ENCODE assay signal across 1 cellular context in the genomic region with DNA sequence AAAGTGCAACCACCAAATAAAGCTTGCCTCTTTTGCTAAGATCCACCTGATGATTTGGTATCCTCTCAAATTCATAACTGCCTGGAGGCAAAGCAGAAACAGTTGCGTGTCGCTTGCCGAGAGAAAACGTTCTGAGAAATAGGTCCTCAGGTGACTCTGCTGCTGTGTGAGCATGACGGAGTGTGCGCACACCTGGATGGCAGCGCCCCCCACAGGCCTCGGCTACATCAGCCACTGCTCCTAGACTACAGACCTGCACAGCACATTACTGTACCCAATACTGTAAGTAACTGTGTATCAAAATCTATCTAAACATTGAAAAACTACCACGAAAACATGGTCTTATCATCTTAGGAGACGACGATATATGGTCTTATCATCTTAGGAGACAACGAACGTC.
TF ChIP-seq lines count a peak whose summit lies in the region.

No MANE protein-coding gene starts in this region.

TF ChIP-seq in HepG2, 621 proteins besides CTCF, POLR2A, EP300 and RAD21:
- TF ChIP-seq ZNF17 (CRISPR knock-in tag; IDR thresholded peaks at IDR 0.05), result no peak
